In genomic region chr1:185232874-185233273, GRCh38 we compare ENCODE assay signal across 23 cellular contexts.
"Had no signal": no experiment of that assay in that cellular context is flagged by ENCODE, and none has a peak within 500 bp of the region (broad histone marks: within the 10 kb centered on the region; RNA-seq: fewer than 3 reads in every experiment).

No MANE protein-coding gene starts in this region.

- H3K4me3 ChIP-seq: coronary artery, dorsolateral prefrontal cortex, esophagus muscularis mucosa, gastroesophageal sphincter, heart left ventricle, hepatocyte, left lung, lower lobe of right lung, mucosa of descending colon had no signal

- H3K27me3 ChIP-seq: dorsolateral prefrontal cortex, esophagus muscularis mucosa, foreskin keratinocyte, gastroesophageal sphincter, heart left ventricle, hepatocyte, left lung had no signal

- H3K27ac ChIP-seq: coronary artery, dorsolateral prefrontal cortex, esophagus muscularis mucosa, foreskin keratinocyte, gastroesophageal sphincter, heart left ventricle, hepatocyte, left lung, lower lobe of right lung had no signal

- H3K9me3 ChIP-seq: esophagus muscularis mucosa, gastroesophageal sphincter, left lung, lower lobe of right lung had no signal

- H3K27ac Mint-ChIP-seq: mesothelial cell of epicardium had no signal

- DNase-seq: dermis blood vessel endothelial cell; dorsolateral prefrontal cortex; effector CD4-positive, alpha-beta T cell; effector memory CD4-positive, alpha-beta T cell; foreskin keratinocyte; heart left ventricle; hypothalamus; left cardiac atrium; left lung; left ventricle myocardium superior; lower lobe of right lung; mesenchymal stem cell; mucosa of descending colon had no signal

- FAIRE-seq: colon, endothelial cell of umbilical vein, frontal cortex, islet of Langerhans, keratinocyte had no signal

- H3K4me1 Mint-ChIP-seq: mesothelial cell of epicardium had no signal

- H3K4me3 Mint-ChIP-seq: mesothelial cell of epicardium had no signal

- ATAC-seq: foreskin keratinocyte, gastroesophageal sphincter, heart left ventricle, left cardiac atrium, left lung, left ventricle myocardium superior, lower lobe of right lung, mucosa of descending colon had no signal

- H3K4me1 ChIP-seq: esophagus muscularis mucosa, foreskin keratinocyte, gastroesophageal sphincter, heart left ventricle, left lung, lower lobe of right lung had no signal

- H2AFZ ChIP-seq: hepatocyte had no signal

- H3K79me2 ChIP-seq: hepatocyte had no signal

- H3K4me2 ChIP-seq: hepatocyte had no signal
